2 cellular contexts compared by ENCODE assay signal in the genomic region with DNA sequence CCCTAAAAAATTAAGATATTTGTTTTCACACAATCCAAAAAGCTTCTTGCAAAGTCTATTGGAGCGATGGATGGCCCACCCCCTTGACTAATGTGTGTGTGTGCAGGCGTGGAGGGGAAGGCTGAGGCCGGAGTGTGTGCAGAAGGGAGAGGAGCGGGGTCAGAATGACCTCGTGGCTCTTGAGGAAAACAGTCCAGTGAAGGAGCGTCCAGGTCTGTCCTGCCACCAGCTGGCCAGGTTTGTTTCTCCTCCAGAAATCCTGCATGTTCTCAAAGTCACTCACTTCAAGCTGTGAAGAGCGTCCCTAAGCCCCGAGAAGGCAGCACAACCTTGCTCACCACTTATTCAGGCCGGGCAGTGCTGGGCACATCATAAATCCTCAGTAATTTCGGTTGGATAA.
TF ChIP-seq lines count a peak whose summit lies in the region.

No MANE protein-coding gene starts in this region.

TF ChIP-seq in IMR-90, 13 proteins besides CTCF, POLR2A, EP300 and RAD21:
- TF ChIP-seq CEBPB (IDR thresholded peaks at IDR 0.05; ENCODE audit: low read depth, low read length) = no peak
- TF ChIP-seq BHLHE40 (IDR thresholded peaks at IDR 0.05; ENCODE audit: low read depth, low read length) = no peak
- TF ChIP-seq, protein P1, sequence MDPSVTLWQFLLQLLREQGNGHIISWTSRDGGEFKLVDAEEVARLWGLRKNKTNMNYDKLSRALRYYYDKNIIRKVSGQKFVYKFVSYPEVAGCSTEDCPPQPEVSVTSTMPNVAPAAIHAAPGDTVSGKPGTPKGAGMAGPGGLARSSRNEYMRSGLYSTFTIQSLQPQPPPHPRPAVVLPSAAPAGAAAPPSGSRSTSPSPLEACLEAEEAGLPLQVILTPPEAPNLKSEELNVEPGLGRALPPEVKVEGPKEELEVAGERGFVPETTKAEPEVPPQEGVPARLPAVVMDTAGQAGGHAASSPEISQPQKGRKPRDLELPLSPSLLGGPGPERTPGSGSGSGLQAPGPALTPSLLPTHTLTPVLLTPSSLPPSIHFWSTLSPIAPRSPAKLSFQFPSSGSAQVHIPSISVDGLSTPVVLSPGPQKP (IDR thresholded peaks at IDR 0.05; ENCODE audit: borderline replicate concordance, low read depth, low read length) = no peak
- no peak for TF ChIP-seq SMC3 (IDR thresholded peaks at IDR 0.05; ENCODE audit: low read depth, low read length)
- TF ChIP-seq MXI1 (IDR thresholded peaks at IDR 0.05; ENCODE audit: borderline replicate concordance, low read depth, low read length) = no peak

TF ChIP-seq in HepG2, 621 proteins besides CTCF, POLR2A, EP300 and RAD21:
- no peak for TF ChIP-seq ZMYM3 (CRISPR knock-in tag; IDR thresholded peaks at IDR 0.05)
- no peak for TF ChIP-seq FOXJ3 (CRISPR knock-in tag; IDR thresholded peaks at IDR 0.05; ENCODE audit: borderline replicate concordance)
- TF ChIP-seq ZNF740 (CRISPR knock-in tag; IDR thresholded peaks at IDR 0.05) = no peak
- TF ChIP-seq, protein P2, sequence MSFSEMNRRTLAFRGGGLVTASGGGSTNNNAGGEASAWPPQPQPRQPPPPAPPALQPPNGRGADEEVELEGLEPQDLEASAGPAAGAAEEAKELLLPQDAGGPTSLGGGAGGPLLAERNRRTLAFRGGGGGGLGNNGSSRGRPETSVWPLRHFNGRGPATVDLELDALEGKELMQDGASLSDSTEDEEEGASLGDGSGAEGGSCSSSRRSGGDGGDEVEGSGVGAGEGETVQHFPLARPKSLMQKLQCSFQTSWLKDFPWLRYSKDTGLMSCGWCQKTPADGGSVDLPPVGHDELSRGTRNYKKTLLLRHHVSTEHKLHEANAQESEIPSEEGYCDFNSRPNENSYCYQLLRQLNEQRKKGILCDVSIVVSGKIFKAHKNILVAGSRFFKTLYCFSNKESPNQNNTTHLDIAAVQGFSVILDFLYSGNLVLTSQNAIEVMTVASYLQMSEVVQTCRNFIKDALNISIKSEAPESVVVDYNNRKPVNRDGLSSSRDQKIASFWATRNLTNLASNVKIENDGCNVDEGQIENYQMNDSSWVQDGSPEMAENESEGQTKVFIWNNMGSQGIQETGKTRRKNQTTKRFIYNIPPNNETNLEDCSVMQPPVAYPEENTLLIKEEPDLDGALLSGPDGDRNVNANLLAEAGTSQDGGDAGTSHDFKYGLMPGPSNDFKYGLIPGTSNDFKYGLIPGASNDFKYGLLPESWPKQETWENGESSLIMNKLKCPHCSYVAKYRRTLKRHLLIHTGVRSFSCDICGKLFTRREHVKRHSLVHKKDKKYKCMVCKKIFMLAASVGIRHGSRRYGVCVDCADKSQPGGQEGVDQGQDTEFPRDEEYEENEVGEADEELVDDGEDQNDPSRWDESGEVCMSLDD (CRISPR knock-in tag; IDR thresholded peaks at IDR 0.05; ENCODE audit: borderline replicate concordance) = no peak
- TF ChIP-seq CHD4 (IDR thresholded peaks at IDR 0.05; ENCODE audit: borderline replicate concordance, low read length) = no peak
TF ChIP-seq in HepG2: peak in this region for 0.
